Comparison of ENCODE assay signal across 8 cellular contexts in the genomic region with DNA sequence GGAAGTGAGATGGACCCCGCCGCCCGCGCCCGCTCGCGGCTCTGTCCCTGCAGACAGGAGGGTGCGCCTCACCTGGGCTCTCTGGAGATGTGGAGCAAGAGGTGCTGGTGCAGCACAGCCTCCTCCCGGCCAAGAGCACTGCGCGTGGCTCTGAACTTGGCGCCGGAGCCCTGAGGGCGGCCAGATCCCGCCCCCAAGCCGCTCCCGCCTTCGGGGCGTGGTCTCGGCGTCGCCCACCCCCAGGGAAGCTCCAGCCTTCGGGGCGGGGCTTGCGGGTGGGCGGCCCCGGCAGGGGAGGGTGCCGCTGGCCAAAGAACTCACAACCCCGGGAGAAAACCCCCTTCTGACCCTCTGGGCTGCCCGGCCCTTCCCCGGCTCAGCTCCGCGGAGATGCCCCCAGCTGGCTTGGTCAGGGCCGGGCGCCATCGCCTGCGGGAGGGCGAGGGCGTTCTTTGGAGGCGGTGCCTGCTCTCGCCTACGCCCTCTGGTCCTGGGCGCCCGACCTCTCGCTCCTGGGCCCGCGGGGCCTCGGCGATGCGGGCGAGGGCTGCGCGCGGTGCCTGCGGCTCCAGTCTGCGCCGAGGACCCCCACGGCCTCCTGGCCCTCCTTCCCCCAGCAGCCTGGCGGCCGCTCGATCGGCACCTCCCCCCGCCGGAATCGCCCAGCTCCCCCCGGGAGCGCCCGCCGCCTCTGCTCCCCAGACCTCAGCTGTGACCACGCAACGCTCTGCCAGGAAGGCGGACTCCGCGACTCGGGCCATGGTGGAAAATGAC. TPM values are rescaled to one million over a fixed set of nuclear protein-coding genes. Genes with fewer than 3 reads are reported as not detected.
A peak's percentile ranks its signal among the peaks of the same experiment; 100 is the strongest.
DNase-seq lines count a peak whose midpoint lies in the region; ATAC-seq and TF ChIP-seq lines count a peak whose summit lies in the region.

A gene with protein sequence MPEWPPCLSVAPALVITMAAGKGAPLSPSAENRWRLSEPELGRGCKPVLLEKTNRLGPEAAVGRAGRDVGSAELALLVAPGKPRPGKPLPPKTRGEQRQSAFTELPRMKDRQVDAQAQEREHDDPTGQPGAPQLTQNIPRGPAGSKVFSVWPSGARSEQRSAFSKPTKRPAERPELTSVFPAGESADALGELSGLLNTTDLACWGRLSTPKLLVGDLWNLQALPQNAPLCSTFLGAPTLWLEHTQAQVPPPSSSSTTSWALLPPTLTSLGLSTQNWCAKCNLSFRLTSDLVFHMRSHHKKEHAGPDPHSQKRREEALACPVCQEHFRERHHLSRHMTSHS (minus strand): TSS at position 146 of the 774 bp plus-strand sequence. CDS start 15,464 bp downstream, outside the sequence.

- H3K27me3 ChIP-seq in HUES64 (ENCODE audit: insufficient read depth, low read length) (peaks cover 35% of the 10 kb centered on the region; the same call in 1 of the 2 replicates), Peyer's patch (no peaks in the 10 kb centered on the region)

- intact Hi-C loops in activated T-helper 1 cell treated with anti-CD3 and anti-CD28 coated beads, Interleukin-12 subunit alpha, Interleukin-12 subunit beta, Interleukin-2, Interleukin-4 antibody, amounts not matched to agents 30 ng/mL and 10 ng/mL and 1 ng/mL, durations not matched to agents 14 hours and 24 hours and 36 hours (cut with micrococcal nuclease), result no loop called here

- TF ChIP-seq CTCF in Peyer's patch (IDR thresholded peaks at IDR 0.05), result no peak

- peaks cover 12% of the 10 kb centered on the region for H3K4me1 Mint-ChIP-seq in activated T-helper 1 cell treated with anti-CD3 and anti-CD28 coated beads, Interleukin-12 subunit alpha, Interleukin-12 subunit beta, Interleukin-2, Interleukin-4 antibody, amounts not matched to agents 30 ng/mL and 10 ng/mL and 1 ng/mL, durations not matched to agents 14 hours and 24 hours and 36 hours (ENCODE audit: low read depth)
- peaks cover 12 to 14% (median 13%) of the 10 kb centered on the region in 3 donors for H3K4me1 Mint-ChIP-seq in naive B cell

- H3K4me1 ChIP-seq in HUES64 (ENCODE audit: insufficient read depth, low read length) (peaks cover 24% of the 10 kb centered on the region), Peyer's patch (peaks cover 3 to 18% (median 6%) of the 10 kb centered on the region in 4 donors)

- under 1% methylated on average over 74 of the region's 75 CpGs for WGBS in HUES64

- DNase-seq in Caki2 (ENCODE audit: low read depth), result peak; percentile 93
- DNase-seq in Peyer's patch, result peak; percentile 47 to 94 (median 91)
- peak; percentile 64 for DNase-seq in activated T-helper 1 cell treated with anti-CD3 and anti-CD28 coated beads, Interleukin-12 subunit alpha, Interleukin-12 subunit beta, Interleukin-2, Interleukin-4 antibody, amounts not matched to agents 30 ng/mL and 10 ng/mL and 1 ng/mL, durations not matched to agents 14 hours and 24 hours and 36 hours (ENCODE audit: low spot score)
- DNase-seq in fibroblast of gingiva (ENCODE audit: low read depth), result peak; percentile 71
- DNase-seq in naive B cell, result peak; percentile 57
- DNase-seq in stimulated activated CD8-positive, alpha-beta memory T cell treated with anti-CD3 and anti-CD28 coated beads, Interleukin-7, amount 100 ng/mL, for 4 hours (ENCODE audit: low read depth in 2 of 2), result peak; percentile 30 to 64

- peaks cover 45% of the 10 kb centered on the region for H3K27me3 Mint-ChIP-seq in activated T-helper 1 cell treated with anti-CD3 and anti-CD28 coated beads, Interleukin-12 subunit alpha, Interleukin-12 subunit beta, Interleukin-2, Interleukin-4 antibody, amounts not matched to agents 30 ng/mL and 10 ng/mL and 1 ng/mL, durations not matched to agents 14 hours and 24 hours and 36 hours (ENCODE audit: insufficient read depth)
- peaks cover 47 to 64% (median 58%) of the 10 kb centered on the region in 3 donors for H3K27me3 Mint-ChIP-seq in naive B cell

- H3K27ac ChIP-seq in HUES64 (ENCODE audit: low read depth, low read length), result peak within 1 kb of the TSS; percentile 53; the same call in 1 of the 2 replicates
- peak within 1 kb of the TSS; percentile 56 to 84 (median 74) for H3K27ac ChIP-seq in Peyer's patch

- H3K36me3 Mint-ChIP-seq in activated T-helper 1 cell treated with anti-CD3 and anti-CD28 coated beads, Interleukin-12 subunit alpha, Interleukin-12 subunit beta, Interleukin-2, Interleukin-4 antibody, amounts not matched to agents 30 ng/mL and 10 ng/mL and 1 ng/mL, durations not matched to agents 14 hours and 24 hours and 36 hours (ENCODE audit: low read depth), result peaks cover 3% of the 10 kb centered on the region
- no peaks in the 10 kb centered on the region for H3K36me3 Mint-ChIP-seq in naive B cell

- peak; percentile 98 for ATAC-seq in GM21526 (IDR thresholded peaks at IDR 0.05; ENCODE audit: low FRiP score, unreplicated experiment)
- ATAC-seq in naive B cell (ENCODE audit: low read depth in 2 of 2), result peak; percentile 80 to 85

- H3K36me3 ChIP-seq in HUES64 (ENCODE audit: insufficient read depth, low read length) (no peaks in the 10 kb centered on the region), Peyer's patch (no peaks in the 10 kb centered on the region)

- no peaks in the 10 kb centered on the region for H3K9me3 ChIP-seq in HUES64 (ENCODE audit: insufficient read depth, low read depth, low read length)
- H3K9me3 ChIP-seq in Peyer's patch, result no peaks in the 10 kb centered on the region

- peaks cover 17% of the 10 kb centered on the region for H3K9me3 Mint-ChIP-seq in activated T-helper 1 cell treated with anti-CD3 and anti-CD28 coated beads, Interleukin-12 subunit alpha, Interleukin-12 subunit beta, Interleukin-2, Interleukin-4 antibody, amounts not matched to agents 30 ng/mL and 10 ng/mL and 1 ng/mL, durations not matched to agents 14 hours and 24 hours and 36 hours
- peaks cover 0 to 14% (median 11%) of the 10 kb centered on the region in 7 donors for H3K9me3 Mint-ChIP-seq in naive B cell

- H3K9ac ChIP-seq in HUES64 (ENCODE audit: low read depth, low read length), result peak within 1 kb of the TSS; percentile 61

- peak within 1 kb of the TSS; percentile 85 for H3K4me3 Mint-ChIP-seq in activated T-helper 1 cell treated with anti-CD3 and anti-CD28 coated beads, Interleukin-12 subunit alpha, Interleukin-12 subunit beta, Interleukin-2, Interleukin-4 antibody, amounts not matched to agents 30 ng/mL and 10 ng/mL and 1 ng/mL, durations not matched to agents 14 hours and 24 hours and 36 hours
- peak within 1 kb of the TSS; percentile 79 to 98 (median 92) for H3K4me3 Mint-ChIP-seq in naive B cell

- in situ Hi-C loops in Caki2 (cut with HindIII; ENCODE audit: low pct_unique_long_range_greater_than_20kb, low sequenced_read_pairs), result no loop called here

- H3K4me3 ChIP-seq in HUES64 (ENCODE audit: low read length), result peak within 1 kb of the TSS; percentile 72
- H3K4me3 ChIP-seq in Peyer's patch, result peak within 1 kb of the TSS; percentile 46 to 88 (median 64)

- no peak within 1 kb of the TSS for H3K27ac Mint-ChIP-seq in activated T-helper 1 cell treated with anti-CD3 and anti-CD28 coated beads, Interleukin-12 subunit alpha, Interleukin-12 subunit beta, Interleukin-2, Interleukin-4 antibody, amounts not matched to agents 30 ng/mL and 10 ng/mL and 1 ng/mL, durations not matched to agents 14 hours and 24 hours and 36 hours
- H3K27ac Mint-ChIP-seq in naive B cell, result peak within 1 kb of the TSS in 4 of 6 donors; percentile 1 to 83 (median 62)

- TF ChIP-seq POLR2A in Peyer's patch (IDR thresholded peaks at IDR 0.05), result peak; percentile 84 to 94

RNA-seq across cellular contexts. Expression of the gene that starts here (rescaled TPM):
- total RNA-seq in Caki2 (2014; rRNA removed; shearing (Covaris generic); ENCODE audit: low replicate concordance), result 0.41 TPM in 1 of 2 replicates, not detected in the other
- polyA plus RNA-seq in HUES64 (2013, experiment 1 of 2), result 3.7 TPM
- polyA plus RNA-seq in HUES64 (2013, experiment 2 of 2), result 3.5 TPM
- total RNA-seq in Peyer's patch, result 10 to 100 TPM in 3 of 4 donors, 1 to 10 TPM in 1; 4.1 to 23.5 (median 16.1) TPM
- total RNA-seq in activated T-helper 1 cell treated with anti-CD3 and anti-CD28 coated beads, Interleukin-12 subunit alpha, Interleukin-12 subunit beta, Interleukin-2, Interleukin-4 antibody, amounts not matched to agents 30 ng/mL and 10 ng/mL and 1 ng/mL, durations not matched to agents 14 hours and 24 hours and 36 hours, result not detected in 2 replicates
- polyA plus RNA-seq in naive B cell (ENCODE audit: low read depth in 6 of 6), result not detected

Comparison
In these comparisons a context has a peak if more than half of its experiments do, and no peak if none do; other contexts are left out.
1. Peak in every context shown above with its lines: DNase-seq, ATAC-seq, H3K4me3 ChIP-seq and H3K27ac ChIP-seq.
2. Peak in DNase-seq in Caki2; RNA of the gene not detected or under 1 TPM.
3. Peak in DNase-seq in activated T-helper 1 cell treated with anti-CD3 and anti-CD28 coated beads, Interleukin-12 subunit alpha, Interleukin-12 subunit beta, Interleukin-2, Interleukin-4 antibody, amounts not matched to agents 30 ng/mL and 10 ng/mL and 1 ng/mL, durations not matched to agents 14 hours and 24 hours and 36 hours; RNA of the gene not detected or under 1 TPM.
4. Peak in DNase-seq and ATAC-seq in naive B cell; RNA of the gene not detected or under 1 TPM.